19 cellular contexts compared by ENCODE assay signal in genomic region chr2:181152221-181152620, GRCh38.
DNase-seq lines count a peak whose midpoint lies in the region; ATAC-seq and TF ChIP-seq lines count a peak whose summit lies in the region.
"Had no signal": no experiment of that assay in that cellular context is flagged by ENCODE, and none has a peak within 500 bp of the region (broad histone marks: within the 10 kb centered on the region; RNA-seq: fewer than 3 reads in every experiment).

No MANE protein-coding gene starts in this region.

- H2AFZ ChIP-seq in fibroblast of lung (ENCODE audit: low read length), result no peak overlapping the region

- no peaks in the 10 kb centered on the region for H3K27me3 Mint-ChIP-seq in activated T-cell treated with anti-CD3 and anti-CD28 coated beads, Interleukin-2, amount 50 U/mL, for 24 hours
- no peaks in the 10 kb centered on the region for H3K27me3 Mint-ChIP-seq in activated T-cell treated with anti-CD3 and anti-CD28 coated beads, Interleukin-2, amount 50 U/mL, for 72 hours (ENCODE audit: low read depth)
- no peaks in the 10 kb centered on the region for H3K27me3 Mint-ChIP-seq in osteocyte (ENCODE audit: unreplicated experiment)

- no peak overlapping the region for H3K4me3 ChIP-seq in SJSA1
- H3K4me3 ChIP-seq in fibroblast of lung (replicated peaks in 1 of 4; ENCODE audit: control extremely low read depth in 1 of 4, insufficient read depth in 1 of 4, low read depth in 3 of 4, low read length in 4 of 4), result no peak overlapping the region
- H3K4me3 ChIP-seq: adrenal gland, left lung, thoracic aorta had no signal

- H3K4me2 ChIP-seq in fibroblast of lung (ENCODE audit: extremely low read depth, insufficient read depth, low read length), result peak overlapping the region; percentile 7

- H3K27me3 ChIP-seq in SJSA1 (replicated peaks) (no peaks in the 10 kb centered on the region), fibroblast of lung (ENCODE audit: control insufficient read depth, insufficient read depth, low read length) (no peaks in the 10 kb centered on the region)
- H3K27me3 ChIP-seq: adrenal gland, left lung had no signal

- no peak for TF ChIP-seq POLR2A in erythroblast (IDR thresholded peaks at IDR 0.05; ENCODE audit: low read length)

- H3K27ac ChIP-seq in SJSA1 (peak overlapping the region; percentile 71), fibroblast of lung (ENCODE audit: insufficient read depth, low read length) (no peak overlapping the region)
- H3K27ac ChIP-seq: adrenal gland, left lung, thoracic aorta had no signal

- TF ChIP-seq CTCF in fibroblast of lung (conservative IDR thresholded peaks at IDR 0.05 in 1 of 2, IDR thresholded peaks at IDR 0.05 in 1 of 2; ENCODE audit: low read depth in 1 of 2, low read length in 2 of 2) (no peak), osteocyte (IDR thresholded peaks at IDR 0.05) (no peak)

- peaks cover 16% of the 10 kb centered on the region for H3K4me1 ChIP-seq in SJSA1 (replicated peaks)
- no peaks in the 10 kb centered on the region for H3K4me1 ChIP-seq in fibroblast of lung (ENCODE audit: control insufficient read depth, extremely low read depth, insufficient read depth, low read length)
- H3K4me1 ChIP-seq: adrenal gland, left lung had no signal

- no peak for DNase-seq in activated T-cell treated with anti-CD3 and anti-CD28 coated beads, Interleukin-2, amount 50 U/mL, for 24 hours
- DNase-seq in activated T-cell treated with anti-CD3 and anti-CD28 coated beads, Interleukin-2, amount 50 U/mL, for 72 hours, result no peak
- DNase-seq in SJSA1 (ENCODE audit: low read depth in 1 of 2, low spot score in 2 of 2) (no peak), fibroblast of lung (ENCODE audit: low read depth in 2 of 2) (peak; percentile 30 to 33), osteocyte (ENCODE audit: extremely low spot score, unreplicated experiment) (no peak), erythroblast (lab: John Stamatoyannopoulos, UW) (no peak), NCI-H1092 treated with DMSO at 0.1 percent for 48 hours (lab: John Stamatoyannopoulos, UW) (no peak)
- DNase-seq: activated CD4-positive, alpha-beta T cell treated with anti-CD3 and anti-CD28 coated beads, Interleukin-2, amount 50 U/mL, for 1 hour; activated T-cell treated with anti-CD3 and anti-CD28 coated beads, Interleukin-2, amount 50 U/mL, for 1 hour; adrenal gland; dermis blood vessel endothelial cell; DND-41; Kasumi-1; left lung; NCI-H1105 treated with DMSO at 0.1 percent for 48 hours; NCI-H2081 treated with DMSO at 0.1 percent for 48 hours; NCI-H524 had no signal

- no peak for ATAC-seq in activated T-cell treated with anti-CD3 and anti-CD28 coated beads, Interleukin-2, amount 50 U/mL, for 72 hours (replicated peaks in 1 of 2)
- ATAC-seq in HG03439 (IDR thresholded peaks at IDR 0.05; ENCODE audit: unreplicated experiment), result no peak
- ATAC-seq: left lung had no signal

- H3K79me2 ChIP-seq in fibroblast of lung (ENCODE audit: control insufficient read depth, insufficient read depth, low read length), result no peaks in the 10 kb centered on the region

- H3K27ac Mint-ChIP-seq in activated T-cell treated with anti-CD3 and anti-CD28 coated beads, Interleukin-2, amount 50 U/mL, for 24 hours, result peak overlapping the region; percentile 83
- no peak overlapping the region for H3K27ac Mint-ChIP-seq in activated T-cell treated with anti-CD3 and anti-CD28 coated beads, Interleukin-2, amount 50 U/mL, for 72 hours
- H3K27ac Mint-ChIP-seq in osteocyte (ENCODE audit: unreplicated experiment), result peak overlapping the region; percentile 58

- peaks cover 15% of the 10 kb centered on the region for H3K9me3 Mint-ChIP-seq in activated T-cell treated with anti-CD3 and anti-CD28 coated beads, Interleukin-2, amount 50 U/mL, for 24 hours
- peaks cover 3 to 4% of the 10 kb centered on the region in 2 donors for H3K9me3 Mint-ChIP-seq in activated T-cell treated with anti-CD3 and anti-CD28 coated beads, Interleukin-2, amount 50 U/mL, for 72 hours
- peaks cover 3% of the 10 kb centered on the region for H3K9me3 Mint-ChIP-seq in osteocyte (ENCODE audit: unreplicated experiment)

- H3K4me3 Mint-ChIP-seq in activated T-cell treated with anti-CD3 and anti-CD28 coated beads, Interleukin-2, amount 50 U/mL, for 24 hours, result no peak overlapping the region
- H3K4me3 Mint-ChIP-seq in activated T-cell treated with anti-CD3 and anti-CD28 coated beads, Interleukin-2, amount 50 U/mL, for 72 hours, result no peak overlapping the region
- no peak overlapping the region for H3K4me3 Mint-ChIP-seq in osteocyte (ENCODE audit: unreplicated experiment)

- H3K36me3 ChIP-seq in SJSA1, result no peaks in the 10 kb centered on the region
- H3K36me3 ChIP-seq in fibroblast of lung (ENCODE audit: control insufficient read depth, insufficient read depth, low read length), result no peaks in the 10 kb centered on the region
- H3K36me3 ChIP-seq: adrenal gland, left lung, thoracic aorta had no signal

- no peak overlapping the region for H3K9ac ChIP-seq in fibroblast of lung (ENCODE audit: insufficient read depth, low read length)

- H3K4me1 Mint-ChIP-seq in activated T-cell treated with anti-CD3 and anti-CD28 coated beads, Interleukin-2, amount 50 U/mL, for 24 hours (ENCODE audit: low read depth), result peaks cover 47% of the 10 kb centered on the region
- H3K4me1 Mint-ChIP-seq in activated T-cell treated with anti-CD3 and anti-CD28 coated beads, Interleukin-2, amount 50 U/mL, for 72 hours (ENCODE audit: low read depth), result peaks cover 55% of the 10 kb centered on the region
- peaks cover 28% of the 10 kb centered on the region for H3K4me1 Mint-ChIP-seq in osteocyte (ENCODE audit: unreplicated experiment)

- no peaks in the 10 kb centered on the region for H4K20me1 ChIP-seq in fibroblast of lung (ENCODE audit: control insufficient read depth, extremely low read depth, insufficient read depth, low read length)

- H3K36me3 Mint-ChIP-seq in activated T-cell treated with anti-CD3 and anti-CD28 coated beads, Interleukin-2, amount 50 U/mL, for 24 hours (ENCODE audit: low read depth), result peaks cover 22% of the 10 kb centered on the region
- peaks cover 6 to 17% of the 10 kb centered on the region in 2 donors for H3K36me3 Mint-ChIP-seq in activated T-cell treated with anti-CD3 and anti-CD28 coated beads, Interleukin-2, amount 50 U/mL, for 72 hours (ENCODE audit: insufficient read depth in 2 of 2)
- H3K36me3 Mint-ChIP-seq in osteocyte (ENCODE audit: unreplicated experiment), result no peaks in the 10 kb centered on the region

- H3K9me3 ChIP-seq in SJSA1 (replicated peaks), result no peaks in the 10 kb centered on the region; the same call in 1 of the 2 replicates
- H3K9me3 ChIP-seq in fibroblast of lung (ENCODE audit: control insufficient read depth, insufficient read depth, low read depth, low read length), result no peaks in the 10 kb centered on the region
- H3K9me3 ChIP-seq: adrenal gland had no signal

Comparison
In these comparisons a context has a peak if more than half of its experiments do, and no peak if none do; other contexts are left out.
1. DNase-seq: peak in fibroblast of lung (2 of 2); none in activated T-cell treated with anti-CD3 and anti-CD28 coated beads, Interleukin-2, amount 50 U/mL, for 24 hours (single experiment), activated T-cell treated with anti-CD3 and anti-CD28 coated beads, Interleukin-2, amount 50 U/mL, for 72 hours (0 of 2), SJSA1 (0 of 2), osteocyte (single experiment), erythroblast (0 of 2) and NCI-H1092 treated with DMSO at 0.1 percent for 48 hours (single experiment).